ENCODE assay signal across 28 cellular contexts in genomic region chr15:28049594-28049993, GRCh38. TPM values are rescaled to one million over a fixed set of nuclear protein-coding genes. Genes with fewer than 3 reads are reported as not detected.
"Had no signal": no experiment of that assay in that cellular context is flagged by ENCODE, and none has a peak within 500 bp of the region (broad histone marks: within the 10 kb centered on the region; RNA-seq: fewer than 3 reads in every experiment).

No MANE protein-coding gene starts in this region.

- H3K27ac ChIP-seq: neural progenitor cell, ovary, parathyroid adenoma, psoas muscle, right lobe of liver, sigmoid colon, stomach, thoracic aorta, thyroid gland, tibial nerve, upper lobe of left lung, vagina had no signal

- DNase-seq: naive thymus-derived CD8-positive, alpha-beta T cell; occipital lobe; ovary; posterior cingulate gyrus; psoas muscle; right cardiac atrium; right lobe of liver; sigmoid colon; small intestine; stimulated activated CD4-positive, alpha-beta T cell treated with anti-CD3 and anti-CD28 coated beads, Interleukin-15, amount 100 ng/mL, for 24 hours; stimulated activated CD4-positive, alpha-beta T cell treated with anti-CD3 and anti-CD28 coated beads, Interleukin-2, amount 100 ng/mL, for 24 hours; stimulated activated CD4-positive, alpha-beta T cell treated with anti-CD3 and anti-CD28 coated beads, Interleukin-2, amount 100 ng/mL, for 48 hours; stimulated activated CD4-positive, alpha-beta T cell treated with anti-CD3 and anti-CD28 coated beads, Interleukin-4, amount 100 ng/mL, for 24 hours; stimulated activated naive B cell treated with anti-CD40 and anti-IgM and Interleukin-4, amounts not matched to agents 10 μg/mL and 1 μg/mL and 100 μg/mL, for 72 hours; stimulated activated naive CD4-positive, alpha-beta T cell treated with Interleukin-2 at 50 U/mL for 16 hours; stomach; thyroid gland; trophoblast cell; upper lobe of left lung had no signal

- H3K36me3 ChIP-seq: neural progenitor cell, ovary, right lobe of liver, sigmoid colon, stomach, thoracic aorta, thyroid gland, tibial nerve, upper lobe of left lung, vagina had no signal

- H3K79me2 ChIP-seq: parathyroid adenoma had no signal

- H3K4me1 ChIP-seq: neural progenitor cell, parathyroid adenoma, psoas muscle, right lobe of liver, sigmoid colon, stomach, thyroid gland, tibial nerve, upper lobe of left lung, vagina had no signal

- H3K4me3 ChIP-seq: neural progenitor cell, ovary, psoas muscle, right lobe of liver, sigmoid colon, stomach, thoracic aorta, thyroid gland, tibial nerve, upper lobe of left lung, vagina had no signal

- H3K27me3 ChIP-seq: neural progenitor cell, ovary, right lobe of liver, sigmoid colon, thyroid gland, tibial nerve, upper lobe of left lung, vagina had no signal

- H2AFZ ChIP-seq: neural progenitor cell, parathyroid adenoma had no signal

- ATAC-seq: naive thymus-derived CD8-positive, alpha-beta T cell; natural killer cell treated with Interleukin-12 subunit alpha and Interleukin-12 subunit beta and Interleukin-15 and Interleukin-18, amount 100 ng/mL, for 72 hours; psoas muscle; right cardiac atrium; stimulated activated effector memory CD8-positive, alpha-beta T cell treated with anti-CD3 and anti-CD28 coated beads, Interleukin-12 subunit alpha, Interleukin-12 subunit beta, amount 100 ng/mL, for 72 hours; stimulated activated naive B cell treated with anti-CD40 and anti-IgM and Interleukin-4, amounts not matched to agents 10 μg/mL and 1 μg/mL and 100 μg/mL, for 72 hours had no signal

- H3K9me3 ChIP-seq: ovary, right lobe of liver, sigmoid colon, thoracic aorta, thyroid gland, tibial nerve, upper lobe of left lung, vagina had no signal

- H3K4me2 ChIP-seq: neural progenitor cell had no signal

- H3K9ac ChIP-seq: neural progenitor cell, parathyroid adenoma had no signal

- FAIRE-seq: small intestine, urothelium cell line had no signal

RNA-seq across cellular contexts. Expression of gene OCA2, which starts 49.5 kb away (rescaled TPM):
- total RNA-seq: naive thymus-derived CD8-positive, alpha-beta T cell; natural killer cell treated with Interleukin-12 subunit alpha and Interleukin-12 subunit beta and Interleukin-15 and Interleukin-18, amount 100 ng/mL, for 72 hours; osteoblast had no signal
- polyA plus RNA-seq: naive thymus-derived CD8-positive, alpha-beta T cell had no signal
